ENCODE assay signal across 7 cellular contexts in genomic region chr9:94878804-94879203, GRCh38.
DNase-seq lines count a peak whose midpoint lies in the region; TF ChIP-seq lines count a peak whose summit lies in the region.
"Not testable (repeated sequence)": the region's sequence is repeated elsewhere in the genome, so short reads cannot be mapped to it uniquely, and the experiment has no call there.

No MANE protein-coding gene starts in this region.

- H2BK5ac ChIP-seq in mesendoderm (ENCODE audit: low read length): not testable (repeated sequence)

- H3K27ac ChIP-seq in mesendoderm (ENCODE audit: low read depth, low read length): not testable (repeated sequence)

- H3K79me1 ChIP-seq in mesendoderm (ENCODE audit: low read length): not testable (repeated sequence)

- H3K4me2 ChIP-seq in mesendoderm (ENCODE audit: low read length): not testable (repeated sequence)

- not testable (repeated sequence) for H2BK120ac ChIP-seq in mesendoderm (ENCODE audit: low read depth, low read length)

- POLR2A ChIA-PET in activated CD4-positive, alpha-beta T cell treated with anti-CD3 and anti-CD28 coated beads, Interleukin-2, amount 10 ng/mL, durations not matched to agents 7 days and 5 days (lab: Charles Lee): interaction anchor here (0.7 kb wide), 1 partner anchor 22 kb away, joined by 3 read pairs; no protein-coding TSS in a partner anchor

- H3K4ac ChIP-seq in mesendoderm (ENCODE audit: low read depth, low read length): not testable (repeated sequence)

- H3K4me3 ChIP-seq in mesendoderm (ENCODE audit: low read length): not testable (repeated sequence)

- peak; percentile 27 for DNase-seq in ELF-1 (ENCODE audit: low read depth, low spot score)
- DNase-seq in RPMI7951 (ENCODE audit: low read depth): peak; percentile 76
- not testable (repeated sequence) for DNase-seq in activated CD4-positive, alpha-beta T cell treated with anti-CD3 and anti-CD28 coated beads, Interleukin-2, amount 10 ng/mL, durations not matched to agents 7 days and 5 days; chondrocyte (ENCODE audit: low spot score); mesendoderm
- peak; percentile 65 for DNase-seq in activated effector memory CD4-positive, alpha-beta T cell treated with anti-CD3 and anti-CD28 coated beads, Interleukin-2, amount 50 U/mL, for 16 hours
- DNase-seq in stimulated activated CD4-positive, alpha-beta T cell treated with anti-CD3 and anti-CD28 coated beads, Interleukin-15, amount 100 ng/mL, for 24 hours: peak; percentile 45

- H2AK5ac ChIP-seq in mesendoderm (ENCODE audit: low read length): not testable (repeated sequence)

- not testable (repeated sequence) for H3K9me3 Mint-ChIP-seq in activated CD4-positive, alpha-beta T cell treated with anti-CD3 and anti-CD28 coated beads, Interleukin-2, amount 10 ng/mL, durations not matched to agents 7 days and 5 days; chondrocyte (ENCODE audit: low read depth)

- not testable (repeated sequence) for H3K4me3 Mint-ChIP-seq in activated CD4-positive, alpha-beta T cell treated with anti-CD3 and anti-CD28 coated beads, Interleukin-2, amount 10 ng/mL, durations not matched to agents 7 days and 5 days; chondrocyte (ENCODE audit: unreplicated experiment)

- no CpG with 5 or more reads among the region's 3 CpGs for WGBS in mesendoderm (ENCODE audit: extremely low coverage, insufficient coverage, low lambda C conversion rate)

- not testable (repeated sequence) for TF ChIP-seq CTCF in chondrocyte (IDR thresholded peaks at IDR 0.05)

- peak overlapping the region; percentile 28 for H4K8ac ChIP-seq in mesendoderm (ENCODE audit: low read depth, low read length)

- H3K23ac ChIP-seq in mesendoderm (ENCODE audit: low read length): not testable (repeated sequence)

- not testable (repeated sequence) for H3K18ac ChIP-seq in mesendoderm (ENCODE audit: low read length)

- not testable (repeated sequence) for H3K56ac ChIP-seq in mesendoderm (ENCODE audit: low read length)

- not testable (repeated sequence) for H3K27me3 Mint-ChIP-seq in activated CD4-positive, alpha-beta T cell treated with anti-CD3 and anti-CD28 coated beads, Interleukin-2, amount 10 ng/mL, durations not matched to agents 7 days and 5 days; chondrocyte (ENCODE audit: low read depth)

- not testable (repeated sequence) for H3K36me3 ChIP-seq in mesendoderm (ENCODE audit: control insufficient read depth, insufficient read depth, low read length)

- H3K27me3 ChIP-seq in mesendoderm (ENCODE audit: insufficient read depth, low read length, poor library complexity): not testable (repeated sequence)

- H2BK15ac ChIP-seq in mesendoderm (replicated peaks; ENCODE audit: low read depth): not testable (repeated sequence)

- H4K5ac ChIP-seq in mesendoderm (ENCODE audit: low read length): not testable (repeated sequence)

- not testable (repeated sequence) for H3K36me3 Mint-ChIP-seq in activated CD4-positive, alpha-beta T cell treated with anti-CD3 and anti-CD28 coated beads, Interleukin-2, amount 10 ng/mL, durations not matched to agents 7 days and 5 days (ENCODE audit: low read depth); chondrocyte (ENCODE audit: low read depth)

- CTCF ChIA-PET in activated CD4-positive, alpha-beta T cell treated with anti-CD3 and anti-CD28 coated beads, Interleukin-2, amount 10 ng/mL, durations not matched to agents 7 days and 5 days (lab: Charles Lee): interaction anchor here (0.8 to 1.2 kb wide), 4 partner anchors 17 to 53 kb away, joined by 3 to 8 read pairs (median 3); no protein-coding TSS in a partner anchor

- peaks cover 26% of the 10 kb centered on the region for H3K4me1 Mint-ChIP-seq in activated CD4-positive, alpha-beta T cell treated with anti-CD3 and anti-CD28 coated beads, Interleukin-2, amount 10 ng/mL, durations not matched to agents 7 days and 5 days
- peaks cover 76% of the 10 kb centered on the region for H3K4me1 Mint-ChIP-seq in chondrocyte (ENCODE audit: low read depth)

- H3K4me1 ChIP-seq in mesendoderm (ENCODE audit: control insufficient read depth, low read depth, low read length): not testable (repeated sequence)

- not testable (repeated sequence) for H3K79me2 ChIP-seq in mesendoderm (ENCODE audit: control insufficient read depth, insufficient read depth, low read length)

- H3K27ac Mint-ChIP-seq in activated CD4-positive, alpha-beta T cell treated with anti-CD3 and anti-CD28 coated beads, Interleukin-2, amount 10 ng/mL, durations not matched to agents 7 days and 5 days: peak overlapping the region; percentile 27
- peak overlapping the region; percentile 66 for H3K27ac Mint-ChIP-seq in chondrocyte (ENCODE audit: unreplicated experiment)

- H3K9ac ChIP-seq in mesendoderm (ENCODE audit: low read length): not testable (repeated sequence)
